ENCODE assay signal across 8 cellular contexts in genomic region chr1:165632152-165632469, GRCh38. TPM values are rescaled to one million over a fixed set of nuclear protein-coding genes. Genes with fewer than 3 reads are reported as not detected.
DNase-seq lines count a peak whose midpoint lies in the region; ATAC-seq and TF ChIP-seq lines count a peak whose summit lies in the region.

No MANE protein-coding gene starts in this region.

- DNase-seq in DND-41, result no peak
- no peak for DNase-seq in RWPE1 (ENCODE audit: low spot score)
- DNase-seq in fibroblast of villous mesenchyme (ENCODE audit: low read depth), result no peak
- DNase-seq in retinal pigment epithelial cell (ENCODE audit: low read depth), result no peak
- no peak for DNase-seq in cerebellum (ENCODE audit: low spot score)
- no peak for DNase-seq in retina
- DNase-seq in NCI-H1694 treated with DMSO at 0.1 percent for 48 hours (lab: John Stamatoyannopoulos, UW), result no peak
- no peak for DNase-seq in NOMO-1 treated with DMSO at 0.1 percent for 48 hours (lab: John Stamatoyannopoulos, UW; ENCODE audit: unreplicated experiment)

- no peaks in the 10 kb centered on the region; the same call in 1 of the 2 replicates for H3K36me3 ChIP-seq in DND-41 (ENCODE audit: insufficient read depth, low read length)

- H3K4me2 ChIP-seq in DND-41 (ENCODE audit: insufficient read depth, low read length), result peak overlapping the region; percentile 86

- CTCF ChIA-PET in RWPE1 (lab: Yijun Ruan, JAX), result interaction anchor here (0.7 kb wide), 1 partner anchor 59 kb away, joined by 3 read pairs; no protein-coding TSS in a partner anchor

- H3K4me3 ChIP-seq in DND-41 (ENCODE audit: low read depth in 1 of 2, low read length in 2 of 2) (peak overlapping the region; percentile 67 to 78; a peak in 3 of 4 replicates), fibroblast of villous mesenchyme (ENCODE audit: low read depth, low read length) (peak overlapping the region; percentile 71), retinal pigment epithelial cell (ENCODE audit: low read length) (peak overlapping the region; percentile 97)

- no peak for ATAC-seq in DND-41 (ENCODE audit: insufficient read depth, low read depth)

- H3K9ac ChIP-seq in DND-41 (ENCODE audit: low read depth, low read length), result peak overlapping the region; percentile 72

- H3K27ac ChIP-seq in DND-41 (ENCODE audit: low read length) (no peak overlapping the region), RWPE1 (peak overlapping the region; percentile 92)

- POLR2A ChIA-PET in RWPE1 (lab: Yijun Ruan, JAX; ENCODE audit: low non-redundant PET), result interaction anchor here (0.6 kb wide), 1 partner anchor 66 kb away, joined by 3 read pairs; the partner anchor contains the start of gene ALDH9A1

- TF ChIP-seq CTCF in DND-41 (IDR thresholded peaks at IDR 0.05; ENCODE audit: borderline replicate concordance, extremely low read depth, low read length, poor library complexity, severe bottlenecking) (no peak), RWPE1 (conservative IDR thresholded peaks at IDR 0.05; ENCODE audit: low read depth) (no peak), fibroblast of villous mesenchyme (IDR thresholded peaks at IDR 0.05; ENCODE audit: insufficient read depth, low read depth, low read length) (no peak), retinal pigment epithelial cell (conservative IDR thresholded peaks at IDR 0.05; ENCODE audit: low read depth, low read length) (no peak)

- peak overlapping the region; percentile 73; the same call in 1 of the 2 replicates for H2AFZ ChIP-seq in DND-41 (ENCODE audit: low read depth, low read length)

- no peaks in the 10 kb centered on the region for H4K20me1 ChIP-seq in DND-41 (ENCODE audit: insufficient read depth, low read length)

- no peaks in the 10 kb centered on the region for H3K9me3 ChIP-seq in DND-41 (ENCODE audit: insufficient read depth, low read length, severe bottlenecking)

- peaks cover 30% of the 10 kb centered on the region for H3K4me1 ChIP-seq in DND-41 (ENCODE audit: insufficient read depth, low read length)

- peaks cover 4% of the 10 kb centered on the region for H3K27me3 ChIP-seq in DND-41 (ENCODE audit: insufficient read depth, low read length, poor library complexity)

- peaks cover 4% of the 10 kb centered on the region; the same call in 1 of the 2 replicates for H3K79me2 ChIP-seq in DND-41 (ENCODE audit: insufficient read depth, low read length)

RNA-seq across cellular contexts. Expression of gene MGST3, which starts 1.1 kb away (rescaled TPM):
- 126 and 135 TPM in 2 replicates for total RNA-seq in fibroblast of villous mesenchyme
- total RNA-seq in cerebellum, result 112 TPM
